ENCODE assay signal across 11 cellular contexts in the genomic region with DNA sequence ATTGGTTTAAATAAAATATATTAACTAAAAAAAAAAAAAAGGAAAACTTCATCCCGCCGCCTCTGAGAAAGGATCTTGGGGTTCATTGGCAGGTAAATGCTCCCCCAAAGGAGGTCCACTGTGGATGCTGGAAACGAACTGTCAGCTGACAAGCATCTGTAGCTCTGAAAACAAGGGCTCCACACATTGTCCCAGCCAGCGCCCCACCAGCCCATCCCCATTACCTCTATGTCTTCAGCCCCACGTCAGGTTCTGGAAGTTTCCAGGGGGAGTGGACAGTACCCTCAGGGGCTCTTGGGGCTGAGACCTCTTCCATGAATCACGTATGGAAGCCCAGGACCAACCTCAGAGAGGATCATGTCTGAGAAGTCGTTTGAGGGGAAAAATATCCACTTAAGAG.
DNase-seq lines count a peak whose midpoint lies in the region; ATAC-seq and TF ChIP-seq lines count a peak whose summit lies in the region.
"Had no signal": no experiment of that assay in that cellular context is flagged by ENCODE, and none has a peak within 500 bp of the region (broad histone marks: within the 10 kb centered on the region; RNA-seq: fewer than 3 reads in every experiment).

No MANE protein-coding gene starts in this region.

- peak overlapping the region; percentile 94 for H3K4me2 ChIP-seq in GM23248 (ENCODE audit: unreplicated experiment)

- H3K4me1 Mint-ChIP-seq in activated CD4-positive, alpha-beta memory T cell treated with anti-CD3 and anti-CD28 coated beads for 36 hours (ENCODE audit: low read depth): peaks cover 14% of the 10 kb centered on the region

- ATAC-seq in foreskin keratinocyte (no peak), GM18502 (IDR thresholded peaks at IDR 0.05; ENCODE audit: poor library complexity, unreplicated experiment) (no peak), HG02970 (IDR thresholded peaks at IDR 0.05; ENCODE audit: low FRiP score, unreplicated experiment) (no peak)
- ATAC-seq: GM12878 had no signal

- H3K9ac ChIP-seq in GM23248: peak overlapping the region; percentile 88

- peak overlapping the region; percentile 82 for H3K4me3 Mint-ChIP-seq in activated CD4-positive, alpha-beta memory T cell treated with anti-CD3 and anti-CD28 coated beads for 36 hours

- WGBS in GM23248 (ENCODE audit: low coverage in 1 of 2, low lambda C conversion rate in 2 of 2, missing lambda C conversion rate in 2 of 2), 2 experiments: 48 to 54% methylated on average over 6 to 7 of the region's 7 CpGs
- WGBS in sigmoid colon, 2 donors: 65 to 79% methylated on average over 7 of the region's 7 CpGs

- peak overlapping the region; percentile 79 for H3K27ac Mint-ChIP-seq in activated CD4-positive, alpha-beta memory T cell treated with anti-CD3 and anti-CD28 coated beads for 36 hours

- H3K27ac ChIP-seq in GM23248: peak overlapping the region; percentile 64
- H3K27ac ChIP-seq in foreskin keratinocyte: peak overlapping the region; percentile 80
- H3K27ac ChIP-seq in sigmoid colon: peak overlapping the region; percentile 94 to 100 (median 97)
- H3K27ac ChIP-seq: SJSA1 had no signal

- peaks cover 8% of the 10 kb centered on the region; the same call in 1 of the 2 replicates for H3F3A ChIP-seq in GM23248 (ENCODE audit: insufficient read depth)

- POLR2A ChIA-PET in activated CD4-positive, alpha-beta memory T cell treated with anti-CD3 and anti-CD28 coated beads for 36 hours (lab: Charles Lee): no interaction called here

- no peak for TF ChIP-seq POLR2A in sigmoid colon (IDR thresholded peaks at IDR 0.05)

- peaks cover 80% of the 10 kb centered on the region for H3K79me2 ChIP-seq in GM23248 (ENCODE audit: insufficient read depth)

- TF ChIP-seq CTCF in foreskin keratinocyte (conservative IDR thresholded peaks at IDR 0.05) (no peak), sigmoid colon (IDR thresholded peaks at IDR 0.05) (no peak)

- H3K9me3 Mint-ChIP-seq in activated CD4-positive, alpha-beta memory T cell treated with anti-CD3 and anti-CD28 coated beads for 36 hours: no peaks in the 10 kb centered on the region

- in situ Hi-C loops in GM23248 (cut with MboI): no loop called here

- CTCF ChIA-PET in activated CD4-positive, alpha-beta memory T cell treated with anti-CD3 and anti-CD28 coated beads for 36 hours (lab: Charles Lee): interaction anchor here (0.6 to 1.8 kb wide), 3 partner anchors 31 to 38 kb away, joined by 3 to 7 read pairs (median 3); no protein-coding TSS in a partner anchor

- DNase-seq in GM23248 (no peak), foreskin keratinocyte (no peak), sigmoid colon (peak; percentile 64), NCI-H146 (lab: John Stamatoyannopoulos, UW) (no peak), NCI-H1092 treated with DMSO at 0.1 percent for 48 hours (lab: John Stamatoyannopoulos, UW) (no peak)
- DNase-seq in activated CD4-positive, alpha-beta memory T cell treated with anti-CD3 and anti-CD28 coated beads for 36 hours: no peak
- DNase-seq: effector CD8-positive, alpha-beta T cell had no signal

- peaks cover 33% of the 10 kb centered on the region for H3K4me1 ChIP-seq in GM23248 (ENCODE audit: insufficient read depth)
- H3K4me1 ChIP-seq in foreskin keratinocyte: peaks cover 14% of the 10 kb centered on the region
- H3K4me1 ChIP-seq in sigmoid colon: peaks cover 0 to 59% (median 53%) of the 10 kb centered on the region in 4 donors

- H3K4me3 ChIP-seq in GM23248 (peak overlapping the region; percentile 76), sigmoid colon (peak overlapping the region; percentile 58 to 68 (median 60))
- H3K4me3 ChIP-seq: GM12878 had no signal

- H3K9me3 ChIP-seq in GM23248 (ENCODE audit: low read depth): no peaks in the 10 kb centered on the region
- H3K9me3 ChIP-seq in sigmoid colon: no peaks in the 10 kb centered on the region
- H3K9me3 ChIP-seq: SJSA1 had no signal

- H4K20me1 ChIP-seq in GM23248 (ENCODE audit: insufficient read depth): no peaks in the 10 kb centered on the region

- H3K27me3 Mint-ChIP-seq in activated CD4-positive, alpha-beta memory T cell treated with anti-CD3 and anti-CD28 coated beads for 36 hours: no peaks in the 10 kb centered on the region

- intact Hi-C loops in activated CD4-positive, alpha-beta memory T cell treated with anti-CD3 and anti-CD28 coated beads for 36 hours (cut with micrococcal nuclease): no loop called here
- intact Hi-C loops in sigmoid colon (cut with DNase I): no loop called here

- no peaks in the 10 kb centered on the region for H3K9me2 ChIP-seq in GM23248 (ENCODE audit: insufficient read depth)

- H3K27me3 ChIP-seq in GM23248 (replicated peaks; ENCODE audit: insufficient read depth) (no peaks in the 10 kb centered on the region), foreskin keratinocyte (no peaks in the 10 kb centered on the region), sigmoid colon (no peaks in the 10 kb centered on the region)
- H3K27me3 ChIP-seq: SJSA1 had no signal

- H3K36me3 Mint-ChIP-seq in activated CD4-positive, alpha-beta memory T cell treated with anti-CD3 and anti-CD28 coated beads for 36 hours: no peaks in the 10 kb centered on the region

- peak overlapping the region; percentile 75 for H2AFZ ChIP-seq in GM23248

- H3K36me3 ChIP-seq in GM23248 (ENCODE audit: low read depth): no peaks in the 10 kb centered on the region
- H3K36me3 ChIP-seq in sigmoid colon: no peaks in the 10 kb centered on the region
- H3K36me3 ChIP-seq: SJSA1 had no signal

- no peak for TF ChIP-seq EP300 in sigmoid colon (IDR thresholded peaks at IDR 0.05)
